ENCODE assay signal across 11 cellular contexts in the genomic region with DNA sequence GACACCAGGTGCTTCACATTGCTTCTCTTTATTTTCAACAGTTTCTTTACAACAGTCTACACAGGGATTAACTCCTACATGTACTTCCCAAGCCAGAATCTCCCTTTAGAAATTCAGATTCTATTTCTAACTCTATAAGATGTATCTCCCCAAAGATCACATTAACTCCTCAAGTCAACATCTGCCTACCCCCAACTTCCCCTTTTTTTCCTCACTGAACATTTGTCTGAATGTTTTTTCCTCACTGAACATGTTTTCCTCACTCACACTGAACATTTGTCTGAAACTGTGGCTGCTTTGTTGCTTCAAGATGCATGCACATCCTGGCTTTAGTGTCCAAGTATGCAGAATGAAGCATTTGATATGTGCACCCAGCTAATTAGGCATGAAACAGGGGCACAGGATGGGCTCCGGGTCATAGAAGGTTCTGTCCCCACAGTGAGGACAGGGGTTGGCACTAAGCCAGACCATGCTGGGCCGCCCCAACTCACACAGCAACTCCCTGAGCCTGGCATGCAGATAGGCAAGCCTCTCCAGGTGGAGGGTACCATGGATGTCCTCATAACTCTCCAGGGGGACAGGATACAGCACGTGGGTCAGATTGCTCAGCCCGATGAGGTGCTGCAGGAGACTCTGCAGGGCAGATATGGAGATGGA.
"Had no signal": no experiment of that assay in that cellular context is flagged by ENCODE, and none has a peak within 500 bp of the region (broad histone marks: within the 10 kb centered on the region; RNA-seq: fewer than 3 reads in every experiment).

No MANE protein-coding gene starts in this region.

- DNase-seq: activated B cell treated with CpG ODN at 0.5 μM for 24 hours; activated CD4-positive, alpha-beta T cell treated with anti-CD3 and anti-CD28 coated beads, Interleukin-2, amount 10 ng/mL, durations not matched to agents 7 days and 5 days; activated naive CD4-positive, alpha-beta T cell; activated naive CD8-positive, alpha-beta T cell treated with anti-CD3 and anti-CD28 coated beads, Interleukin-2, amount 10 ng/mL, durations not matched to agents 7 days and 5 days; central memory CD4-positive, alpha-beta T cell; colonic mucosa; left colon; midbrain; stimulated activated CD4-positive, alpha-beta T cell treated with anti-CD3 and anti-CD28 coated beads, Interleukin-12 subunit alpha, Interleukin-12 subunit beta, amount 100 ng/mL, for 4 hours; stimulated activated CD4-positive, alpha-beta T cell treated with anti-CD3 and anti-CD28 coated beads, Interleukin-2, amount 100 ng/mL, for 24 hours; upper lobe of right lung had no signal
